31 cellular contexts compared by ENCODE assay signal in genomic region chr6:33050013-33050800, GRCh38. TPM values are rescaled to one million over a fixed set of nuclear protein-coding genes. Genes with fewer than 3 reads are reported as not detected.
DNase-seq lines count a peak whose midpoint lies in the region; ATAC-seq and TF ChIP-seq lines count a peak whose summit lies in the region.
"Had no signal": no experiment of that assay in that cellular context is flagged by ENCODE, and none has a peak within 500 bp of the region (broad histone marks: within the 10 kb centered on the region; RNA-seq: fewer than 3 reads in every experiment).

No MANE protein-coding gene starts in this region.

- H3K4me1 ChIP-seq in SJCRH30 = peaks cover 12% of the 10 kb centered on the region
- no peaks in the 10 kb centered on the region for H3K4me1 ChIP-seq in upper lobe of right lung
- H3K4me1 ChIP-seq: breast epithelium, esophagus squamous epithelium, gastroesophageal sphincter, tibial nerve had no signal

- ATAC-seq in upper lobe of right lung (peak; percentile 51), WTC11 (no peak)
- ATAC-seq: activated T-cell treated with anti-CD3 and anti-CD28 coated beads, Interleukin-2, amount 50 U/mL, for 72 hours; gastroesophageal sphincter; natural killer cell treated with Interleukin-12 subunit alpha and Interleukin-12 subunit beta and Interleukin-15 and Interleukin-18, amount 100 ng/mL, for 72 hours; sciatic nerve; T-cell had no signal

- TF ChIP-seq CTCF in upper lobe of right lung (IDR thresholded peaks at IDR 0.05) (no peak), WTC11 (IDR thresholded peaks at IDR 0.05) (no peak), GM13977 (IDR thresholded peaks at IDR 0.05; ENCODE audit: extremely low read depth, insufficient read depth, missing control alignments) (no peak)

- no peak overlapping the region for H3K27ac Mint-ChIP-seq in WTC11
- H3K27ac Mint-ChIP-seq: activated CD4-positive, alpha-beta T cell treated with anti-CD3 and anti-CD28 coated beads, Interleukin-2, amount 10 ng/mL, durations not matched to agents 7 days and 5 days; activated CD8-positive, alpha-beta memory T cell treated with anti-CD3 and anti-CD28 coated beads, Interleukin-2, amount 10 ng/mL, durations not matched to agents 7 days and 5 days; activated naive CD4-positive, alpha-beta T cell treated with anti-CD3 and anti-CD28 coated beads for 36 hours; activated T-cell treated with anti-CD3 and anti-CD28 coated beads, Interleukin-2, amount 50 U/mL, for 72 hours; natural killer cell treated with Interleukin-12 subunit alpha and Interleukin-12 subunit beta and Interleukin-15 and Interleukin-18, amount 100 ng/mL, for 72 hours; T-cell had no signal

- H3K9me3 ChIP-seq in SJCRH30 (replicated peaks) (0 out of 2 replicates have a peak, but pooled peaks cover 2% of the 10 kb centered on the region), upper lobe of right lung (no peaks in the 10 kb centered on the region)
- H3K9me3 ChIP-seq: breast epithelium, esophagus squamous epithelium, gastroesophageal sphincter, left ventricle myocardium inferior, tibial nerve had no signal

- peak; percentile 2 for DNase-seq in NCI-H1105 (lab: John Stamatoyannopoulos, UW)
- no peak for DNase-seq in NCI-H1105 treated with DMSO at 0.1 percent for 48 hours (lab: John Stamatoyannopoulos, UW)
- DNase-seq in SJCRH30 = peak; percentile 73 to 86
- DNase-seq in epithelial cell of prostate (ENCODE audit: low read depth, low spot score) = peak; percentile 1
- no peak for DNase-seq in upper lobe of right lung
- no peak for DNase-seq in putamen (ENCODE audit: low spot score)
- no peak for DNase-seq in WTC11 (ENCODE audit: low spot score)
- DNase-seq in GM13977 (ENCODE audit: low spot score) = no peak
- DNase-seq: 8988T; activated CD4-positive, alpha-beta T cell treated with anti-CD3 and anti-CD28 coated beads, Interleukin-2, amount 10 ng/mL, durations not matched to agents 7 days and 5 days; activated CD8-positive, alpha-beta memory T cell treated with anti-CD3 and anti-CD28 coated beads, Interleukin-2, amount 10 ng/mL, durations not matched to agents 7 days and 5 days; activated naive CD4-positive, alpha-beta T cell treated with anti-CD3 and anti-CD28 coated beads for 36 hours; activated T-cell treated with anti-CD3 and anti-CD28 coated beads, Interleukin-2, amount 50 U/mL, for 72 hours; amniotic stem cell; Caco-2; esophagus squamous epithelium; left ventricle myocardium inferior; midbrain; NCI-H1092; NCI-H1930; NCI-H69; posterior cingulate gyrus; Right ventricle myocardium superior; T-cell had no signal

- H3K27me3 Mint-ChIP-seq in WTC11 (ENCODE audit: low read depth) = no peaks in the 10 kb centered on the region; the same call in 1 of the 2 replicates

- no peaks in the 10 kb centered on the region for H3K27me3 ChIP-seq in SJCRH30
- peaks cover 5% of the 10 kb centered on the region for H3K27me3 ChIP-seq in upper lobe of right lung

- H3K36me3 ChIP-seq in SJCRH30 (no peaks in the 10 kb centered on the region), upper lobe of right lung (no peaks in the 10 kb centered on the region)
- H3K36me3 ChIP-seq: breast epithelium, esophagus squamous epithelium, gastroesophageal sphincter, left ventricle myocardium inferior, tibial nerve had no signal

- H3K27ac ChIP-seq in SJCRH30 (peak overlapping the region; percentile 78), epithelial cell of prostate (no peak overlapping the region), upper lobe of right lung (no peak overlapping the region)
- H3K27ac ChIP-seq: breast epithelium, esophagus squamous epithelium, gastroesophageal sphincter, KMS-11, left ventricle myocardium inferior, tibial nerve had no signal

- H3K4me3 ChIP-seq in SJCRH30 (no peak overlapping the region), upper lobe of right lung (no peak overlapping the region)
- H3K4me3 ChIP-seq: breast epithelium, esophagus squamous epithelium, gastroesophageal sphincter, left ventricle myocardium inferior, tibial nerve had no signal

- H3K4me3 Mint-ChIP-seq in WTC11 = no peak overlapping the region
- H3K4me3 Mint-ChIP-seq: activated CD4-positive, alpha-beta T cell treated with anti-CD3 and anti-CD28 coated beads, Interleukin-2, amount 10 ng/mL, durations not matched to agents 7 days and 5 days; activated CD8-positive, alpha-beta memory T cell treated with anti-CD3 and anti-CD28 coated beads, Interleukin-2, amount 10 ng/mL, durations not matched to agents 7 days and 5 days; activated naive CD4-positive, alpha-beta T cell treated with anti-CD3 and anti-CD28 coated beads for 36 hours; activated T-cell treated with anti-CD3 and anti-CD28 coated beads, Interleukin-2, amount 50 U/mL, for 72 hours; H9; natural killer cell treated with Interleukin-12 subunit alpha and Interleukin-12 subunit beta and Interleukin-15 and Interleukin-18, amount 100 ng/mL, for 72 hours; T-cell had no signal

- intact Hi-C loops in upper lobe of right lung (cut with DNase I) = no loop called here

- H3K4me1 Mint-ChIP-seq in WTC11 = peaks cover 46% of the 10 kb centered on the region
- H3K4me1 Mint-ChIP-seq: activated CD4-positive, alpha-beta T cell treated with anti-CD3 and anti-CD28 coated beads, Interleukin-2, amount 10 ng/mL, durations not matched to agents 7 days and 5 days; activated CD8-positive, alpha-beta memory T cell treated with anti-CD3 and anti-CD28 coated beads, Interleukin-2, amount 10 ng/mL, durations not matched to agents 7 days and 5 days had no signal

- in situ Hi-C loops in GM13977 (cut with MboI; ENCODE audit: low pct_unique_long_range_greater_than_20kb, low sequenced_read_pairs, unreplicated experiment) = no loop called here

- CTCF ChIA-PET in WTC11 (lab: Charles Lee) = interaction anchor here (0.5 to 2.1 kb wide), 24 partner anchors 12 to 1315 kb away, joined by 3 to 17 read pairs (median 4); partner anchors contain the start of genes HLA-DPA1 and HLA-DPB1

- peaks cover 19% of the 10 kb centered on the region for H3K36me3 Mint-ChIP-seq in WTC11
- H3K36me3 Mint-ChIP-seq: activated CD8-positive, alpha-beta memory T cell treated with anti-CD3 and anti-CD28 coated beads, Interleukin-2, amount 10 ng/mL, durations not matched to agents 7 days and 5 days; natural killer cell treated with Interleukin-12 subunit alpha and Interleukin-12 subunit beta and Interleukin-15 and Interleukin-18, amount 100 ng/mL, for 72 hours; T-cell had no signal

- POLR2A ChIA-PET in WTC11 (lab: Charles Lee) = interaction anchor here (1.0 kb wide), 1 partner anchor 78 kb away, joined by 3 read pairs; no protein-coding TSS in a partner anchor

- H3K9me3 Mint-ChIP-seq in WTC11 = peaks cover 32% of the 10 kb centered on the region
- H3K9me3 Mint-ChIP-seq: activated naive CD4-positive, alpha-beta T cell treated with anti-CD3 and anti-CD28 coated beads for 36 hours; natural killer cell treated with Interleukin-12 subunit alpha and Interleukin-12 subunit beta and Interleukin-15 and Interleukin-18, amount 100 ng/mL, for 72 hours; T-cell had no signal

TF ChIP-seq in WTC11, 78 proteins besides CTCF, POLR2A, EP300 and RAD21:
- TF ChIP-seq ESRRA (CRISPR knock-in tag; IDR thresholded peaks at IDR 0.05; ENCODE audit: borderline replicate concordance) (no peak), ATF1 (CRISPR knock-in tag; IDR thresholded peaks at IDR 0.05) (no peak), ZSCAN18 (CRISPR knock-in tag; IDR thresholded peaks at IDR 0.05) (no peak)

RNA-seq across cellular contexts. Expression of gene HLA-DPA1, which starts 23.2 kb away (rescaled TPM):
- total RNA-seq in SJCRH30 (2014; rRNA removed; shearing (Covaris generic)) = not detected in 2 replicates
- 491 TPM for total RNA-seq in upper lobe of right lung
- 4.4 to 5.4 TPM (median 4.9 TPM) in 3 replicates for total RNA-seq in WTC11 (2021)
- total RNA-seq: Caco-2 had no signal

RNA-seq across cellular contexts. Expression of gene HLA-DPB1, which starts 25.6 kb away (rescaled TPM):
- not detected in 2 replicates for total RNA-seq in SJCRH30 (2014; rRNA removed; shearing (Covaris generic))
- total RNA-seq in upper lobe of right lung (385 TPM), WTC11 (2021) (18.0 to 23.9 TPM (median 21.3 TPM) in 3 replicates)
- total RNA-seq: Caco-2 had no signal

RNA-seq across cellular contexts. Expression of gene HLA-DOA, which starts 40.8 kb away (rescaled TPM):
- 0.16 TPM in 1 of 2 replicates, not detected in the other for total RNA-seq in SJCRH30 (2014; rRNA removed; shearing (Covaris generic))
- total RNA-seq in upper lobe of right lung (25.2 TPM), WTC11 (2021) (13.6 to 24.6 TPM (median 24.4 TPM) in 3 replicates)
- total RNA-seq: Caco-2 had no signal

Comparison
In these comparisons a context has a peak if more than half of its experiments do, and no peak if none do; other contexts are left out.
1. DNase-seq: peak in NCI-H1105 (single experiment), SJCRH30 (2 of 2) and epithelial cell of prostate (single experiment); none in NCI-H1105 treated with DMSO at 0.1 percent for 48 hours (single experiment), upper lobe of right lung (single experiment), putamen (single experiment), WTC11 (single experiment) and GM13977 (single experiment).
2. RNA of gene HLA-DPA1, which starts 23.2 kb away (total RNA-seq): 491 TPM in upper lobe of right lung (single experiment); 4.4 to 5.4 TPM in WTC11 and not detected in SJCRH30; every median in the first group is over 10 times any median in the second.
3. RNA of gene HLA-DPB1, which starts 25.6 kb away (total RNA-seq): 385 TPM in upper lobe of right lung (single experiment); 18.0 to 23.9 TPM in WTC11 and not detected in SJCRH30; every median in the first group is over 10 times any median in the second.
4. RNA of gene HLA-DOA, which starts 40.8 kb away (total RNA-seq): 25.2 TPM in upper lobe of right lung (single experiment) and 13.6 to 24.6 TPM in WTC11; 0.16 TPM in SJCRH30; every median in the first group is over 10 times any median in the second.